In genomic region chr3:186598794-186599141, GRCh38 we compare ENCODE assay signal across 28 cellular contexts. TPM values are rescaled to one million over a fixed set of nuclear protein-coding genes. Genes with fewer than 3 reads are reported as not detected.
"Had no signal": no experiment of that assay in that cellular context is flagged by ENCODE, and none has a peak within 500 bp of the region (broad histone marks: within the 10 kb centered on the region; RNA-seq: fewer than 3 reads in every experiment).

No MANE protein-coding gene starts in this region.

- H3K4me2 ChIP-seq: smooth muscle cell had no signal

- H2AFZ ChIP-seq: parathyroid adenoma had no signal

- H3K9me3 Mint-ChIP-seq: activated naive CD8-positive, alpha-beta T cell treated with anti-CD3 and anti-CD28 coated beads for 36 hours; activated T-cell treated with anti-CD3 and anti-CD28 coated beads, Interleukin-2, amount 50 U/mL, for 24 hours; activated T-helper 17 cell treated with anti-CD3 and anti-CD28 coated beads, Interleukin-2, amount 50 U/mL, for 72 hours; central memory CD8-positive, alpha-beta T cell; memory B cell; stimulated activated naive B cell treated with anti-CD40 and anti-IgM and Interleukin-4, amounts not matched to agents 10 μg/mL and 1 μg/mL and 100 μg/mL, for 72 hours; T-cell had no signal

- FAIRE-seq: astrocyte had no signal

- H3K9ac ChIP-seq: parathyroid adenoma had no signal

- H3K9me3 ChIP-seq: esophagus squamous epithelium, gastroesophageal sphincter, left lung, transverse colon, vagina had no signal

- H3K79me2 ChIP-seq: parathyroid adenoma had no signal

- H3K4me3 Mint-ChIP-seq: activated naive CD8-positive, alpha-beta T cell treated with anti-CD3 and anti-CD28 coated beads for 36 hours; activated T-cell treated with anti-CD3 and anti-CD28 coated beads, Interleukin-2, amount 50 U/mL, for 24 hours; activated T-helper 17 cell treated with anti-CD3 and anti-CD28 coated beads, Interleukin-2, amount 50 U/mL, for 72 hours; central memory CD8-positive, alpha-beta T cell; memory B cell; stimulated activated naive B cell treated with anti-CD40 and anti-IgM and Interleukin-4, amounts not matched to agents 10 μg/mL and 1 μg/mL and 100 μg/mL, for 72 hours; T-cell had no signal

- ATAC-seq: activated T-helper 17 cell treated with anti-CD3 and anti-CD28 coated beads, Interleukin-2, amount 50 U/mL, for 72 hours; gastroesophageal sphincter; sciatic nerve; stimulated activated naive B cell treated with anti-CD40 and anti-IgM and Interleukin-4, amounts not matched to agents 10 μg/mL and 1 μg/mL and 100 μg/mL, for 72 hours; T-cell had no signal

- DNase-seq: activated CD4-positive, alpha-beta T cell treated with anti-CD3 and anti-CD28 coated beads, Interleukin-2, amount 50 U/mL, for 4 hours; activated CD8-positive, alpha-beta memory T cell treated with anti-CD3 and anti-CD28 coated beads for 24 hours; activated CD8-positive, alpha-beta memory T cell treated with anti-CD3 and anti-CD28 coated beads, Interleukin-2, amount 50 U/mL, for 4 hours; activated naive CD8-positive, alpha-beta T cell treated with anti-CD3 and anti-CD28 coated beads for 36 hours; activated T-cell treated with anti-CD3 and anti-CD28 coated beads, Interleukin-2, amount 50 U/mL, for 24 hours; esophagus squamous epithelium; head of caudate nucleus; left lung; nucleus accumbens; stimulated activated CD4-positive, alpha-beta T cell treated with anti-CD3 and anti-CD28 coated beads, Interleukin-15, amount 100 ng/mL, for 24 hours; stimulated activated CD8-positive, alpha-beta memory T cell treated with anti-CD3 and anti-CD28 coated beads, Interleukin-4, amount 100 ng/mL, for 48 hours; stimulated activated naive B cell treated with anti-CD40 and anti-IgM and Interleukin-4, amounts not matched to agents 10 μg/mL and 1 μg/mL and 100 μg/mL, for 72 hours; T-cell; transverse colon had no signal

- H3K4me1 Mint-ChIP-seq: activated naive CD8-positive, alpha-beta T cell treated with anti-CD3 and anti-CD28 coated beads for 36 hours; activated T-helper 17 cell treated with anti-CD3 and anti-CD28 coated beads, Interleukin-2, amount 50 U/mL, for 72 hours; central memory CD8-positive, alpha-beta T cell; stimulated activated naive B cell treated with anti-CD40 and anti-IgM and Interleukin-4, amounts not matched to agents 10 μg/mL and 1 μg/mL and 100 μg/mL, for 72 hours; T-cell had no signal

- H3K36me3 ChIP-seq: esophagus squamous epithelium, gastroesophageal sphincter, left lung, transverse colon, vagina had no signal

- H3K36me3 Mint-ChIP-seq: activated naive CD8-positive, alpha-beta T cell treated with anti-CD3 and anti-CD28 coated beads for 36 hours; memory B cell; stimulated activated naive B cell treated with anti-CD40 and anti-IgM and Interleukin-4, amounts not matched to agents 10 μg/mL and 1 μg/mL and 100 μg/mL, for 72 hours; T-cell had no signal

- H3K27ac Mint-ChIP-seq: activated naive CD8-positive, alpha-beta T cell treated with anti-CD3 and anti-CD28 coated beads for 36 hours; activated T-cell treated with anti-CD3 and anti-CD28 coated beads, Interleukin-2, amount 50 U/mL, for 24 hours; activated T-helper 17 cell treated with anti-CD3 and anti-CD28 coated beads, Interleukin-2, amount 50 U/mL, for 72 hours; memory B cell; stimulated activated naive B cell treated with anti-CD40 and anti-IgM and Interleukin-4, amounts not matched to agents 10 μg/mL and 1 μg/mL and 100 μg/mL, for 72 hours; T-cell had no signal

- H3K27ac ChIP-seq: coronary artery, esophagus squamous epithelium, gastroesophageal sphincter, left lung, parathyroid adenoma, transverse colon, vagina had no signal

- H3K27me3 Mint-ChIP-seq: activated T-helper 17 cell treated with anti-CD3 and anti-CD28 coated beads, Interleukin-2, amount 50 U/mL, for 72 hours had no signal

- H3K4me3 ChIP-seq: coronary artery, esophagus squamous epithelium, gastroesophageal sphincter, left lung, smooth muscle cell, transverse colon, vagina had no signal

- H3K4me1 ChIP-seq: esophagus squamous epithelium, gastroesophageal sphincter, left lung, parathyroid adenoma, vagina had no signal

- H3K27me3 ChIP-seq: esophagus squamous epithelium, gastroesophageal sphincter, left lung, transverse colon, vagina had no signal

RNA-seq across cellular contexts. Expression of gene AHSG, which starts 14.1 kb away (rescaled TPM):
- total RNA-seq: activated naive CD8-positive, alpha-beta T cell treated with anti-CD3 and anti-CD28 coated beads for 36 hours; activated T-helper 17 cell treated with anti-CD3 and anti-CD28 coated beads, Interleukin-2, amount 50 U/mL, for 72 hours; astrocyte; esophagus squamous epithelium; gastroesophageal sphincter; kidney epithelial cell; left lung; pulmonary artery endothelial cell; sciatic nerve; temporal lobe; transverse colon; vagina had no signal

RNA-seq across cellular contexts. Expression of gene FETUB, which starts 41.4 kb away (rescaled TPM):
- total RNA-seq: activated naive CD8-positive, alpha-beta T cell treated with anti-CD3 and anti-CD28 coated beads for 36 hours; activated T-helper 17 cell treated with anti-CD3 and anti-CD28 coated beads, Interleukin-2, amount 50 U/mL, for 72 hours; astrocyte; gastroesophageal sphincter; kidney epithelial cell; left lung; pulmonary artery endothelial cell; sciatic nerve; T-cell; temporal lobe; transverse colon had no signal
- polyA plus RNA-seq: neural cell, smooth muscle cell had no signal

RNA-seq across cellular contexts. Expression of gene CRYGS, which starts 54.6 kb away (rescaled TPM):
- total RNA-seq: vagina had no signal
